ENCODE assay signal across 10 cellular contexts in genomic region chr7:140053812-140054539, GRCh38. TPM values are rescaled to one million over a fixed set of nuclear protein-coding genes. Genes with fewer than 3 reads are reported as not detected.
DNase-seq lines count a peak whose midpoint lies in the region; ATAC-seq and FAIRE-seq lines count a peak whose summit lies in the region.
"Had no signal": no experiment of that assay in that cellular context is flagged by ENCODE, and none has a peak within 500 bp of the region (broad histone marks: within the 10 kb centered on the region; RNA-seq: fewer than 3 reads in every experiment).

No MANE protein-coding gene starts in this region.

- no peak for DNase-seq in activated T-cell treated with anti-CD3 and anti-CD28 coated beads, Interleukin-2, amount 50 U/mL, for 24 hours
- no peak for DNase-seq in activated T-cell treated with anti-CD3 and anti-CD28 coated beads, Interleukin-2, amount 50 U/mL, for 4 hours
- no peak for DNase-seq in stimulated activated effector memory CD8-positive, alpha-beta T cell treated with anti-CD3 and anti-CD28 coated beads, Interleukin-12 subunit alpha, Interleukin-12 subunit beta, amount 100 ng/mL, for 72 hours (ENCODE audit: low spot score in 2 of 2)
- DNase-seq in HTR-8/SVneo (ENCODE audit: insufficient read length, low spot score) (no peak), ureter (ENCODE audit: low spot score) (no peak)
- DNase-seq in stimulated activated naive CD4-positive, alpha-beta T cell (lab: John Stamatoyannopoulos, UW), result no peak
- DNase-seq: right cardiac atrium, SK-N-SH had no signal

- H3K4me1 Mint-ChIP-seq in activated T-cell treated with anti-CD3 and anti-CD28 coated beads, Interleukin-2, amount 50 U/mL, for 24 hours (ENCODE audit: low read depth), result peaks cover 49% of the 10 kb centered on the region
- peaks cover 61% of the 10 kb centered on the region for H3K4me1 Mint-ChIP-seq in activated T-cell treated with anti-CD3 and anti-CD28 coated beads, Interleukin-2, amount 50 U/mL, for 4 hours (ENCODE audit: low read depth)
- H3K4me1 Mint-ChIP-seq in stimulated activated effector memory CD8-positive, alpha-beta T cell treated with anti-CD3 and anti-CD28 coated beads, Interleukin-12 subunit alpha, Interleukin-12 subunit beta, amount 100 ng/mL, for 72 hours, result peaks cover 42% of the 10 kb centered on the region

- no peak overlapping the region for H3K4me3 Mint-ChIP-seq in activated T-cell treated with anti-CD3 and anti-CD28 coated beads, Interleukin-2, amount 50 U/mL, for 24 hours
- no peak overlapping the region for H3K4me3 Mint-ChIP-seq in activated T-cell treated with anti-CD3 and anti-CD28 coated beads, Interleukin-2, amount 50 U/mL, for 4 hours
- H3K4me3 Mint-ChIP-seq in stimulated activated effector memory CD8-positive, alpha-beta T cell treated with anti-CD3 and anti-CD28 coated beads, Interleukin-12 subunit alpha, Interleukin-12 subunit beta, amount 100 ng/mL, for 72 hours, result peak overlapping the region; percentile 9

- FAIRE-seq in HTR-8/SVneo (lab: Jason Lieb, UNC), result no peak

- no peaks in the 10 kb centered on the region for H3K9me3 Mint-ChIP-seq in activated T-cell treated with anti-CD3 and anti-CD28 coated beads, Interleukin-2, amount 50 U/mL, for 24 hours
- no peaks in the 10 kb centered on the region for H3K9me3 Mint-ChIP-seq in activated T-cell treated with anti-CD3 and anti-CD28 coated beads, Interleukin-2, amount 50 U/mL, for 4 hours
- H3K9me3 Mint-ChIP-seq in stimulated activated effector memory CD8-positive, alpha-beta T cell treated with anti-CD3 and anti-CD28 coated beads, Interleukin-12 subunit alpha, Interleukin-12 subunit beta, amount 100 ng/mL, for 72 hours, result no peaks in the 10 kb centered on the region

- peaks cover 80% of the 10 kb centered on the region for H3K36me3 Mint-ChIP-seq in activated T-cell treated with anti-CD3 and anti-CD28 coated beads, Interleukin-2, amount 50 U/mL, for 24 hours (ENCODE audit: low read depth)
- H3K36me3 Mint-ChIP-seq in activated T-cell treated with anti-CD3 and anti-CD28 coated beads, Interleukin-2, amount 50 U/mL, for 4 hours (ENCODE audit: insufficient read depth), result peaks cover 46% of the 10 kb centered on the region
- H3K36me3 Mint-ChIP-seq in stimulated activated effector memory CD8-positive, alpha-beta T cell treated with anti-CD3 and anti-CD28 coated beads, Interleukin-12 subunit alpha, Interleukin-12 subunit beta, amount 100 ng/mL, for 72 hours, result peaks cover 28% of the 10 kb centered on the region

- H3K27me3 Mint-ChIP-seq in activated T-cell treated with anti-CD3 and anti-CD28 coated beads, Interleukin-2, amount 50 U/mL, for 24 hours, result no peaks in the 10 kb centered on the region
- no peaks in the 10 kb centered on the region for H3K27me3 Mint-ChIP-seq in activated T-cell treated with anti-CD3 and anti-CD28 coated beads, Interleukin-2, amount 50 U/mL, for 4 hours (ENCODE audit: low read depth)

- ATAC-seq in activated T-cell treated with anti-CD3 and anti-CD28 coated beads, Interleukin-2, amount 50 U/mL, for 4 hours, result no peak
- ATAC-seq in GM21825 (IDR thresholded peaks at IDR 0.05; ENCODE audit: unreplicated experiment) (peak; percentile 92), HG03469 (IDR thresholded peaks at IDR 0.05; ENCODE audit: unreplicated experiment) (peak; percentile 86)
- no peak for ATAC-seq in stimulated activated effector memory CD8-positive, alpha-beta T cell treated with anti-CD3 and anti-CD28 coated beads, Interleukin-12 subunit alpha, Interleukin-12 subunit beta, amount 100 ng/mL, for 72 hours
- ATAC-seq: right cardiac atrium had no signal

- H3K27ac Mint-ChIP-seq in activated T-cell treated with anti-CD3 and anti-CD28 coated beads, Interleukin-2, amount 50 U/mL, for 24 hours, result peak overlapping the region; percentile 60
- peak overlapping the region; percentile 64 for H3K27ac Mint-ChIP-seq in stimulated activated effector memory CD8-positive, alpha-beta T cell treated with anti-CD3 and anti-CD28 coated beads, Interleukin-12 subunit alpha, Interleukin-12 subunit beta, amount 100 ng/mL, for 72 hours

RNA-seq across cellular contexts. Expression of gene PARP12, which starts 8.8 kb away (rescaled TPM):
- 10 to 100 TPM; 13.6 to 18.6 (median 14.5) TPM for total RNA-seq in activated T-cell treated with anti-CD3 and anti-CD28 coated beads, Interleukin-2, amount 50 U/mL, for 4 hours
- total RNA-seq in ureter, result 54.2 TPM

Comparison
In these comparisons a context has a peak if more than half of its experiments do, and no peak if none do; other contexts are left out.
1. ATAC-seq: peak in GM21825 (single experiment) and HG03469 (single experiment); none in activated T-cell treated with anti-CD3 and anti-CD28 coated beads, Interleukin-2, amount 50 U/mL, for 4 hours (0 of 2) and stimulated activated effector memory CD8-positive, alpha-beta T cell treated with anti-CD3 and anti-CD28 coated beads, Interleukin-12 subunit alpha, Interleukin-12 subunit beta, amount 100 ng/mL, for 72 hours (single experiment).